8 cellular contexts compared by ENCODE assay signal in the genomic region with DNA sequence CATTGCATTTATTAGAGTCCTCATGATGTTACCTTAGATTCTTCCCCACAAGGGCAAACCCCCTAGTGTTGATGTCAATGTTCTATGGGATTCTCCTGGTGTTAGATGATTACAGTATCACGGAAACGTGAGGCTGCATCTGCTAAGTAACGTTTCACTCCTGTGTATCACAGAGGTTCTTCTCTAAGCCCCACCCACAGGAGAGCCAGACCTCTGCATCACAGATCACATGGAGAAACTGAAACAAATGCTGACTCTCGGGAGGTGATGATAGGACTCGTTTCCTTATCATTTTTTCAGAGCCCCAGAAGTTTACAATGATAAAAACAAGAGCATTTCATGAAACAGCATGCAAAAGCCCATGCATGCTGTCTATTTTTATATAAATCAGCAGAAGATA.
DNase-seq lines count a peak whose midpoint lies in the region; ATAC-seq, FAIRE-seq and TF ChIP-seq lines count a peak whose summit lies in the region.

No MANE protein-coding gene starts in this region.

- H3K18ac ChIP-seq in H9 (ENCODE audit: insufficient read length, low read depth, low read length), result no peak overlapping the region

- peaks cover 32% of the 10 kb centered on the region for H3K4me1 ChIP-seq in CD4-positive, CD25-positive, alpha-beta regulatory T cell (ENCODE audit: control insufficient read depth, insufficient read depth, low read length, poor library complexity, severe bottlenecking)
- H3K4me1 ChIP-seq in H9 (ENCODE audit: insufficient read depth, low read length), result no peaks in the 10 kb centered on the region

- no peaks in the 10 kb centered on the region for H3K27me3 ChIP-seq in CD4-positive, CD25-positive, alpha-beta regulatory T cell (ENCODE audit: control insufficient read depth, insufficient read depth, low read length)
- H3K27me3 ChIP-seq in H9 (ENCODE audit: insufficient read depth, low read length), result no peaks in the 10 kb centered on the region

- H3K79me1 ChIP-seq in H9 (ENCODE audit: insufficient read depth, low read depth, low read length, poor library complexity, severe bottlenecking), result no peaks in the 10 kb centered on the region

- H3K27me3 Mint-ChIP-seq in CD4-positive, CD25-positive, alpha-beta regulatory T cell, result no peaks in the 10 kb centered on the region
- H3K27me3 Mint-ChIP-seq in activated T-cell treated with anti-CD3 and anti-CD28 coated beads, Interleukin-2, amount 50 U/mL, for 4 hours (ENCODE audit: low read depth), result peaks cover 7% of the 10 kb centered on the region
- peaks cover 5% of the 10 kb centered on the region for H3K27me3 Mint-ChIP-seq in H9 (ENCODE audit: low read depth)

- H3K79me2 ChIP-seq in H9 (ENCODE audit: insufficient read depth, low read length), result no peaks in the 10 kb centered on the region

- peak; percentile 89 to 91 for ATAC-seq in CD4-positive, CD25-positive, alpha-beta regulatory T cell (ENCODE audit: low read depth in 2 of 2)
- ATAC-seq in GM19468 (IDR thresholded peaks at IDR 0.05; ENCODE audit: extremely low read depth, unreplicated experiment) (peak; percentile 63), HG03457 (IDR thresholded peaks at IDR 0.05; ENCODE audit: unreplicated experiment) (peak; percentile 69)
- peak; percentile 77 to 78 for ATAC-seq in activated T-cell treated with anti-CD3 and anti-CD28 coated beads, Interleukin-2, amount 50 U/mL, for 4 hours

- H3K23me2 ChIP-seq in H9 (ENCODE audit: insufficient read length, low read depth, low read length, poor library complexity, severe bottlenecking), result no peaks in the 10 kb centered on the region

- H3K14ac ChIP-seq in H9 (ENCODE audit: insufficient read depth, low read length), result no peak overlapping the region

- no peak overlapping the region for H3K9ac ChIP-seq in H9 (ENCODE audit: extremely low read depth, insufficient read length, low read length)

- H3K4me2 ChIP-seq in H9 (ENCODE audit: insufficient read depth, insufficient read length, low read length), result no peak overlapping the region

- no peak for TF ChIP-seq CTCF in H9 (conservative IDR thresholded peaks at IDR 0.05)

- no peak overlapping the region for H2AK5ac ChIP-seq in H9 (ENCODE audit: insufficient read length, low read length)

- DNase-seq in CD4-positive, CD25-positive, alpha-beta regulatory T cell, result peak; percentile 30 to 85 (median 62)
- DNase-seq in activated T-cell treated with anti-CD3 and anti-CD28 coated beads, Interleukin-2, amount 50 U/mL, for 4 hours, result no peak
- peak; percentile 63 for DNase-seq in stimulated activated CD4-positive, alpha-beta T cell treated with anti-CD3 and anti-CD28 coated beads, Interleukin-4, amount 100 ng/mL, for 24 hours
- no peak for DNase-seq in H9
- DNase-seq in cerebellum (ENCODE audit: low spot score), result no peak
- DNase-seq in urothelium cell line (ENCODE audit: low spot score), result no peak

- H3K4me1 Mint-ChIP-seq in CD4-positive, CD25-positive, alpha-beta regulatory T cell, result peaks cover 19 to 46% (median 33%) of the 10 kb centered on the region in 4 donors
- H3K4me1 Mint-ChIP-seq in activated T-cell treated with anti-CD3 and anti-CD28 coated beads, Interleukin-2, amount 50 U/mL, for 4 hours (ENCODE audit: low read depth), result peaks cover 36% of the 10 kb centered on the region
- peaks cover 6 to 7% of the 10 kb centered on the region in 2 experiments for H3K4me1 Mint-ChIP-seq in H9

- H2AFZ ChIP-seq in H9 (ENCODE audit: low read length), result no peak overlapping the region

- peak overlapping the region; percentile 68 for H3K27ac ChIP-seq in CD4-positive, CD25-positive, alpha-beta regulatory T cell (ENCODE audit: insufficient read depth, low read length, poor library complexity, severe bottlenecking)
- H3K27ac ChIP-seq in H9 (ENCODE audit: insufficient read length, low read depth, low read length), result no peak overlapping the region

- H3K36me3 ChIP-seq in CD4-positive, CD25-positive, alpha-beta regulatory T cell (ENCODE audit: control insufficient read depth, insufficient read depth, low read length), result no peaks in the 10 kb centered on the region

- no peak overlapping the region for H4K5ac ChIP-seq in H9 (ENCODE audit: insufficient read length, low read depth, low read length)

- H2BK12ac ChIP-seq in H9 (ENCODE audit: insufficient read length, low read depth, low read length), result no peak overlapping the region

- peaks cover 0 to 6% (median 2%) of the 10 kb centered on the region in 7 donors for H3K9me3 Mint-ChIP-seq in CD4-positive, CD25-positive, alpha-beta regulatory T cell
- H3K9me3 Mint-ChIP-seq in activated T-cell treated with anti-CD3 and anti-CD28 coated beads, Interleukin-2, amount 50 U/mL, for 4 hours, result peaks cover 10% of the 10 kb centered on the region
- peaks cover 8 to 10% of the 10 kb centered on the region in 2 experiments for H3K9me3 Mint-ChIP-seq in H9

- peak overlapping the region; percentile 46 to 95 (median 85) for H3K4me3 Mint-ChIP-seq in CD4-positive, CD25-positive, alpha-beta regulatory T cell
- H3K4me3 Mint-ChIP-seq in activated T-cell treated with anti-CD3 and anti-CD28 coated beads, Interleukin-2, amount 50 U/mL, for 4 hours, result peak overlapping the region; percentile 77
- H3K4me3 Mint-ChIP-seq in H9, result no peak overlapping the region

- no peak overlapping the region for H3T11ph ChIP-seq in H9 (ENCODE audit: low read length)

- H2BK20ac ChIP-seq in H9 (ENCODE audit: low read depth, low read length, poor library complexity, severe bottlenecking), result no peak overlapping the region

- H3K27ac Mint-ChIP-seq in CD4-positive, CD25-positive, alpha-beta regulatory T cell, result peak overlapping the region; percentile 80 to 97 (median 92)
- no peak overlapping the region for H3K27ac Mint-ChIP-seq in H9

- H3K4ac ChIP-seq in H9 (ENCODE audit: low read depth, low read length), result no peak overlapping the region

- no CpG with 5 or more reads among the region's 5 CpGs for WGBS in H9 (ENCODE audit: extremely low coverage, insufficient read length, low lambda C conversion rate)

- no peak for FAIRE-seq in urothelium cell line (lab: Jason Lieb, UNC)

- no peak overlapping the region for H2BK15ac ChIP-seq in H9 (ENCODE audit: low read depth, low read length)

- no peak overlapping the region for H2BK5ac ChIP-seq in H9 (ENCODE audit: insufficient read length, low read length)

- no peak overlapping the region for H2BK120ac ChIP-seq in H9 (ENCODE audit: low read depth, low read length, poor library complexity, severe bottlenecking)

- no peak overlapping the region for H3K23ac ChIP-seq in H9 (ENCODE audit: insufficient read length, low read depth, low read length)

- H4K20me1 ChIP-seq in H9 (ENCODE audit: control insufficient read depth, insufficient read depth, insufficient read length), result no peaks in the 10 kb centered on the region

- H3K36me3 Mint-ChIP-seq in CD4-positive, CD25-positive, alpha-beta regulatory T cell, result no peaks in the 10 kb centered on the region
- no peaks in the 10 kb centered on the region for H3K36me3 Mint-ChIP-seq in activated T-cell treated with anti-CD3 and anti-CD28 coated beads, Interleukin-2, amount 50 U/mL, for 4 hours (ENCODE audit: insufficient read depth)
- peaks cover 0 to 7% (median 0%) of the 10 kb centered on the region in 3 experiments; a peak in 2 of 7 replicates for H3K36me3 Mint-ChIP-seq in H9 (ENCODE audit: insufficient read depth in 1 of 3, low read depth in 3 of 3)

- no peak overlapping the region for H4K91ac ChIP-seq in H9 (ENCODE audit: insufficient read length, low read depth, low read length)

- no peak overlapping the region for H3K56ac ChIP-seq in H9 (ENCODE audit: insufficient read length, low read depth, low read length)

- H3K4me3 ChIP-seq in CD4-positive, CD25-positive, alpha-beta regulatory T cell (ENCODE audit: low read depth, low read length), result peak overlapping the region; percentile 95

- no peak overlapping the region for H4K8ac ChIP-seq in H9 (replicated peaks; ENCODE audit: insufficient read length, low read depth, low read length)

- H3K9me3 ChIP-seq in CD4-positive, CD25-positive, alpha-beta regulatory T cell (ENCODE audit: control insufficient read depth in 2 of 2, low read length in 2 of 2), result no peaks in the 10 kb centered on the region
- no peaks in the 10 kb centered on the region for H3K9me3 ChIP-seq in H9 (ENCODE audit: control insufficient read depth, low read depth, low read length)

Comparison
In these comparisons a context has a peak if more than half of its experiments do, and no peak if none do; other contexts are left out.
1. DNase-seq: peak in CD4-positive, CD25-positive, alpha-beta regulatory T cell (3 of 3) and stimulated activated CD4-positive, alpha-beta T cell treated with anti-CD3 and anti-CD28 coated beads, Interleukin-4, amount 100 ng/mL, for 24 hours (single experiment); none in activated T-cell treated with anti-CD3 and anti-CD28 coated beads, Interleukin-2, amount 50 U/mL, for 4 hours (single experiment), H9 (single experiment), cerebellum (single experiment) and urothelium cell line (single experiment).
2. H3K27ac Mint-ChIP-seq: peak in CD4-positive, CD25-positive, alpha-beta regulatory T cell (3 of 3); none in H9 (0 of 3).
3. H3K4me3 Mint-ChIP-seq: peak in CD4-positive, CD25-positive, alpha-beta regulatory T cell (4 of 4) and activated T-cell treated with anti-CD3 and anti-CD28 coated beads, Interleukin-2, amount 50 U/mL, for 4 hours (single experiment); none in H9 (0 of 2).
4. Peak in every context shown above with its lines, with median percentiles within 50 percentile points of each other: ATAC-seq.